In the genomic region with DNA sequence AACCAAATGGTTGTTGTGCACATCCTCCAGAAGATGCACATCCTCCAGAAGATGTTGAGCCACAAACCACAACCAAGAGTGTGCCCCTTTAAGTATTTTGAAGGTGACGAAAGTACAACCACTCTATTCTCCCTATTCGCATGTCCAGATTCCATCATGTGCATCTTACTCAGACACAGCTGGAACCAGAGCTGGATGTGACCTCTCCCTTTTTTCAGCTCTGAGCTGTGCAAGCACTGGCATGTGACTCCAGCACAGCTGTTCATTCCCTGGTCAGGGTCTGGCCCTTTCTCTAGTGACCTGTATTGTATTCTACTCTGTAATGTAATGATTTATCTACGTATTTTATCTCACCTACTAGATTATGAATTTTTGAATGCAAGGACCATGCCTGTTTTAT, we compare ENCODE assay signal across 16 cellular contexts. TPM values are rescaled to one million over a fixed set of nuclear protein-coding genes. Genes with fewer than 3 reads are reported as not detected.
A peak's percentile ranks its signal among the peaks of the same experiment; 100 is the strongest.
DNase-seq lines count a peak whose midpoint lies in the region; TF ChIP-seq lines count a peak whose summit lies in the region.
"Had no signal": no experiment of that assay in that cellular context is flagged by ENCODE, and none has a peak within 500 bp of the region (broad histone marks: within the 10 kb centered on the region; RNA-seq: fewer than 3 reads in every experiment).

No MANE protein-coding gene starts in this region.

- H3K9me3 Mint-ChIP-seq in osteocyte (ENCODE audit: unreplicated experiment) (no peaks in the 10 kb centered on the region), HFFc6 (no peaks in the 10 kb centered on the region), Caco-2 (ENCODE audit: unreplicated experiment) (peaks cover under 1% of the 10 kb centered on the region)
- H3K9me3 Mint-ChIP-seq: activated naive CD4-positive, alpha-beta T cell treated with anti-CD3 and anti-CD28 coated beads, Interleukin-2, amount 10 ng/mL, durations not matched to agents 7 days and 5 days had no signal

- intact Hi-C loops in Caco-2 (cut with micrococcal nuclease; ENCODE audit: unreplicated experiment), result no loop called here

- H3K4me3 ChIP-seq in fibroblast of pulmonary artery (replicated peaks; ENCODE audit: low read depth, low read length) (no peak overlapping the region), WERI-Rb-1 (ENCODE audit: low read depth, low read length) (no peak overlapping the region), Caco-2 (ENCODE audit: low read depth, low read length) (no peak overlapping the region)
- H3K4me3 ChIP-seq: prostate gland, tibial nerve had no signal

- BruUV-seq in Caco-2 (replicated peaks; lab: Mats Ljungman, UMichigan), result no TSS peak

- in situ Hi-C loops in SK-MEL-5 (cut with HindIII; ENCODE audit: low pct_unique_long_range_greater_than_20kb, low sequenced_read_pairs), result no loop called here

- POLR2A ChIA-PET in Caco-2 (lab: Charles Lee), result no interaction called here

- DNase-seq in EH (ENCODE audit: low read depth), result peak; percentile 14
- DNase-seq in SK-MEL-5 (ENCODE audit: low read depth, low spot score), result peak; percentile 82
- DNase-seq in fibroblast of pulmonary artery (ENCODE audit: low read depth), result peak; percentile 38
- peak; percentile 49 for DNase-seq in osteocyte (ENCODE audit: extremely low spot score, unreplicated experiment)
- no peak for DNase-seq in WERI-Rb-1
- DNase-seq in HFFc6, result no peak
- no peak for DNase-seq in T-helper 9 cell
- no peak for DNase-seq in Caco-2
- DNase-seq: activated naive CD4-positive, alpha-beta T cell treated with anti-CD3 and anti-CD28 coated beads, Interleukin-2, amount 10 ng/mL, durations not matched to agents 7 days and 5 days; DMS79 treated with DMSO at 0.1 percent for 48 hours; erythroblast; NCI-H1105 treated with DMSO at 0.1 percent for 48 hours; NCI-H2227 treated with DMSO at 0.1 percent for 48 hours had no signal

- H3K27ac Mint-ChIP-seq in osteocyte (ENCODE audit: unreplicated experiment), result no peak overlapping the region
- no peak overlapping the region for H3K27ac Mint-ChIP-seq in HFFc6
- no peak overlapping the region for H3K27ac Mint-ChIP-seq in Caco-2 (ENCODE audit: unreplicated experiment)
- H3K27ac Mint-ChIP-seq: activated naive CD4-positive, alpha-beta T cell treated with anti-CD3 and anti-CD28 coated beads, Interleukin-2, amount 10 ng/mL, durations not matched to agents 7 days and 5 days had no signal

- H3K4me1 ChIP-seq in Caco-2, result no peaks in the 10 kb centered on the region
- H3K4me1 ChIP-seq: prostate gland had no signal

- CTCF ChIA-PET in Caco-2 (lab: Charles Lee), result interaction anchor here (0.6 kb wide), 1 partner anchor 12 kb away, joined by 3 read pairs; no protein-coding TSS in a partner anchor

- H3K4me1 Mint-ChIP-seq in osteocyte (ENCODE audit: unreplicated experiment) (peaks cover 5% of the 10 kb centered on the region), HFFc6 (ENCODE audit: low read depth) (peaks cover 7% of the 10 kb centered on the region), Caco-2 (ENCODE audit: low read depth, unreplicated experiment) (peaks cover 12% of the 10 kb centered on the region)
- H3K4me1 Mint-ChIP-seq: activated naive CD4-positive, alpha-beta T cell treated with anti-CD3 and anti-CD28 coated beads, Interleukin-2, amount 10 ng/mL, durations not matched to agents 7 days and 5 days had no signal

- H3K27me3 ChIP-seq in WERI-Rb-1 (ENCODE audit: insufficient read depth, low read depth, severe bottlenecking) (no peaks in the 10 kb centered on the region), Caco-2 (replicated peaks; ENCODE audit: control insufficient read depth, insufficient read depth, low read length) (no peaks in the 10 kb centered on the region)
- H3K27me3 ChIP-seq: tibial nerve had no signal

- H3K4me3 Mint-ChIP-seq in osteocyte (ENCODE audit: unreplicated experiment), result no peak overlapping the region
- no peak overlapping the region for H3K4me3 Mint-ChIP-seq in HFFc6
- H3K4me3 Mint-ChIP-seq in Caco-2 (ENCODE audit: unreplicated experiment), result no peak overlapping the region
- H3K4me3 Mint-ChIP-seq: activated naive CD4-positive, alpha-beta T cell treated with anti-CD3 and anti-CD28 coated beads, Interleukin-2, amount 10 ng/mL, durations not matched to agents 7 days and 5 days had no signal

- no peaks in the 10 kb centered on the region for H3K9me3 ChIP-seq in WERI-Rb-1 (ENCODE audit: severe bottlenecking)
- H3K9me3 ChIP-seq in Caco-2, result no peaks in the 10 kb centered on the region
- H3K9me3 ChIP-seq: prostate gland, tibial nerve had no signal

- no peaks in the 10 kb centered on the region for H3K36me3 ChIP-seq in WERI-Rb-1
- H3K36me3 ChIP-seq in Caco-2 (ENCODE audit: control insufficient read depth, insufficient read depth, low read length), result no peaks in the 10 kb centered on the region
- H3K36me3 ChIP-seq: prostate gland, tibial nerve had no signal

- TF ChIP-seq CTCF in fibroblast of pulmonary artery (IDR thresholded peaks at IDR 0.05; ENCODE audit: low read length, missing control alignments) (no peak), osteocyte (IDR thresholded peaks at IDR 0.05) (no peak), WERI-Rb-1 (IDR thresholded peaks at IDR 0.05; ENCODE audit: low read depth, low read length) (no peak), HFFc6 (IDR thresholded peaks at IDR 0.05) (no peak), Caco-2 (IDR thresholded peaks at IDR 0.05; ENCODE audit: insufficient read depth in 1 of 2, low read depth in 1 of 2, low read length in 1 of 2, severe bottlenecking in 1 of 2, unreplicated experiment in 1 of 2) (no peak)

- no peaks in the 10 kb centered on the region for H3K36me3 Mint-ChIP-seq in osteocyte (ENCODE audit: unreplicated experiment)
- H3K36me3 Mint-ChIP-seq in HFFc6 (ENCODE audit: low read depth), result no peaks in the 10 kb centered on the region
- H3K36me3 Mint-ChIP-seq in Caco-2 (ENCODE audit: insufficient read depth, unreplicated experiment), result no peaks in the 10 kb centered on the region
- H3K36me3 Mint-ChIP-seq: activated naive CD4-positive, alpha-beta T cell treated with anti-CD3 and anti-CD28 coated beads, Interleukin-2, amount 10 ng/mL, durations not matched to agents 7 days and 5 days had no signal

- no peak overlapping the region for H3K27ac ChIP-seq in WERI-Rb-1
- H3K27ac ChIP-seq: C4-2B, prostate gland, tibial nerve had no signal

- H3K27me3 Mint-ChIP-seq in osteocyte (ENCODE audit: unreplicated experiment), result no peaks in the 10 kb centered on the region
- peaks cover 7% of the 10 kb centered on the region; the same call in 1 of the 2 replicates for H3K27me3 Mint-ChIP-seq in HFFc6 (ENCODE audit: insufficient read depth)
- no peaks in the 10 kb centered on the region for H3K27me3 Mint-ChIP-seq in Caco-2 (ENCODE audit: insufficient read depth, unreplicated experiment)

RNA-seq across cellular contexts. Expression of a gene that starts 29.3 kb away (rescaled TPM):
- total RNA-seq in SK-MEL-5 (2014; rRNA removed; shearing (Covaris generic)), result 28.9 and 33.6 TPM in 2 replicates
- polyA plus RNA-seq in SK-MEL-5 (2015; cell fraction: cytosol; rRNA removed), result 30.8 and 46.7 TPM in 2 replicates
- 103 and 137 TPM in 2 replicates for polyA plus RNA-seq in SK-MEL-5 (2015; cell fraction: nucleus; rRNA removed)
- total RNA-seq in osteocyte, result 168 and 171 TPM in 2 replicates
- total RNA-seq in HFFc6 (2021; fragmentation: NEBNext Ultra II Directional; extraction: Animal tissue kit (Norgen Biotek cat#: 25700)), result 10 to 100 TPM; 64.8 to 82.5 (median 74.7) TPM
- 167 and 170 TPM in 2 replicates for total RNA-seq in Caco-2 (2022)

Comparison
In these comparisons a context has a peak if more than half of its experiments do, and no peak if none do; other contexts are left out.
1. DNase-seq: peak in EH (single experiment), SK-MEL-5 (single experiment), fibroblast of pulmonary artery (single experiment) and osteocyte (single experiment); none in WERI-Rb-1 (single experiment), HFFc6 (single experiment), T-helper 9 cell (single experiment) and Caco-2 (0 of 2).